ENCODE assay signal across 15 cellular contexts in genomic region chr3:57600195-57600594, GRCh38. TPM values are rescaled to one million over a fixed set of nuclear protein-coding genes. Genes with fewer than 3 reads are reported as not detected.
"Had no signal": no experiment of that assay in that cellular context is flagged by ENCODE, and none has a peak within 500 bp of the region (broad histone marks: within the 10 kb centered on the region; RNA-seq: fewer than 3 reads in every experiment).

No MANE protein-coding gene starts in this region.

- H3K9me3 ChIP-seq: esophagus squamous epithelium, left lung had no signal

- H3K27ac ChIP-seq: dorsolateral prefrontal cortex, esophagus squamous epithelium, left lung, parathyroid adenoma, skin epidermis had no signal

- DNase-seq: activated naive CD8-positive, alpha-beta T cell treated with anti-CD3 and anti-CD28 coated beads, Interleukin-2, amount 10 ng/mL, durations not matched to agents 7 days and 5 days; aorta; dorsolateral prefrontal cortex; esophagus squamous epithelium; foreskin fibroblast; head of caudate nucleus; left lung; mesenchymal stem cell; retina; SHP77; stimulated activated CD4-positive, alpha-beta T cell treated with anti-CD3 and anti-CD28 coated beads, Interleukin-4, amount 100 ng/mL, for 4 hours had no signal

- H3K27me3 ChIP-seq: dorsolateral prefrontal cortex, esophagus squamous epithelium, left lung had no signal

- H3K4me3 ChIP-seq: dorsolateral prefrontal cortex, esophagus squamous epithelium, left lung, skin epidermis had no signal

- H3K36me3 ChIP-seq: left lung had no signal

- H3K27me3 Mint-ChIP-seq: activated naive CD8-positive, alpha-beta T cell treated with anti-CD3 and anti-CD28 coated beads, Interleukin-2, amount 10 ng/mL, durations not matched to agents 7 days and 5 days had no signal

- ATAC-seq: activated CD4-positive, CD25-positive, alpha-beta regulatory T cell treated with anti-CD3 and anti-CD28 coated beads, Interleukin-2, amount 50 U/mL, for 24 hours; left lung had no signal

RNA-seq across cellular contexts. Expression of gene DNAH12, which starts 56.1 kb away (rescaled TPM):
- total RNA-seq: T-helper 2 cell treated with Interferon-gamma antibody and Interleukin-4, amounts not matched to agents 100 ng/mL and 5 ng/mL, for 36 hours had no signal
- polyA plus RNA-seq: aorta had no signal
